14 cellular contexts compared by ENCODE assay signal in genomic region chr17:80187090-80187489, GRCh38. TPM values are rescaled to one million over a fixed set of nuclear protein-coding genes. Genes with fewer than 3 reads are reported as not detected.
A peak's percentile ranks its signal among the peaks of the same experiment; 100 is the strongest.
DNase-seq lines count a peak whose midpoint lies in the region; ATAC-seq and TF ChIP-seq lines count a peak whose summit lies in the region.
"Had no signal": no experiment of that assay in that cellular context is flagged by ENCODE, and none has a peak within 500 bp of the region (broad histone marks: within the 10 kb centered on the region; RNA-seq: fewer than 3 reads in every experiment).

No MANE protein-coding gene starts in this region.

- no peak overlapping the region for H3K27ac Mint-ChIP-seq in osteocyte (ENCODE audit: unreplicated experiment)
- H3K27ac Mint-ChIP-seq in T-cell: no peak overlapping the region
- H3K27ac Mint-ChIP-seq: HFFc6 had no signal

- intact Hi-C loops in stomach (cut with DNase I; ENCODE audit: low total_unique reads): no loop called here

- H3K27ac ChIP-seq in foreskin keratinocyte (peak overlapping the region; percentile 66), stomach (peak overlapping the region in 4 of 5 donors; percentile 49 to 72 (median 66))
- H3K27ac ChIP-seq: right lobe of liver had no signal

- H3K27me3 ChIP-seq in adipocyte (replicated peaks; ENCODE audit: control insufficient read depth, insufficient read depth, low read length) (peaks cover 27% of the 10 kb centered on the region), foreskin keratinocyte (peaks cover 3% of the 10 kb centered on the region), stomach (peaks cover 0 to 11% (median 0%) of the 10 kb centered on the region in 3 donors)
- H3K27me3 ChIP-seq: right lobe of liver had no signal

- H3K9me3 Mint-ChIP-seq in osteocyte (ENCODE audit: unreplicated experiment) (no peaks in the 10 kb centered on the region), T-cell (no peaks in the 10 kb centered on the region)
- H3K9me3 Mint-ChIP-seq: HFFc6 had no signal

- peaks cover 14% of the 10 kb centered on the region for H3K4me1 ChIP-seq in adipocyte (ENCODE audit: control insufficient read depth, insufficient read depth, low read length)
- peaks cover 5% of the 10 kb centered on the region for H3K4me1 ChIP-seq in foreskin keratinocyte
- peaks cover 11 to 16% (median 13%) of the 10 kb centered on the region in 4 donors for H3K4me1 ChIP-seq in stomach
- H3K4me1 ChIP-seq: right lobe of liver had no signal

- H3K9me3 ChIP-seq in adipocyte (ENCODE audit: control insufficient read depth, low read length) (no peaks in the 10 kb centered on the region), stomach (no peaks in the 10 kb centered on the region)
- H3K9me3 ChIP-seq: right lobe of liver had no signal

- H3K4me3 Mint-ChIP-seq in osteocyte (ENCODE audit: unreplicated experiment): no peak overlapping the region
- H3K4me3 Mint-ChIP-seq in T-cell: no peak overlapping the region
- H3K4me3 Mint-ChIP-seq: HFFc6 had no signal

- H3K27me3 Mint-ChIP-seq in osteocyte (ENCODE audit: unreplicated experiment) (peaks cover 4% of the 10 kb centered on the region), T-cell (peaks cover 0 to 3% of the 10 kb centered on the region in 2 donors)

- peak; percentile 71 for ATAC-seq in foreskin keratinocyte
- no peak for ATAC-seq in T-cell (replicated peaks in 1 of 4)

- H3K36me3 Mint-ChIP-seq in osteocyte (ENCODE audit: unreplicated experiment) (no peaks in the 10 kb centered on the region), T-cell (no peaks in the 10 kb centered on the region)

- TF ChIP-seq POLR2A in stomach (IDR thresholded peaks at IDR 0.05): no peak

- H3K36me3 ChIP-seq in adipocyte (ENCODE audit: control insufficient read depth, insufficient read depth, low read length, severe bottlenecking): no peaks in the 10 kb centered on the region
- H3K36me3 ChIP-seq in stomach: no peaks in the 10 kb centered on the region
- H3K36me3 ChIP-seq: right lobe of liver had no signal

- DNase-seq in HPDE6-E6E7 (ENCODE audit: extremely low spot score): peak; percentile 65
- DNase-seq in adipocyte (ENCODE audit: low read depth): no peak
- DNase-seq in foreskin keratinocyte: peak; percentile 57 to 61
- no peak for DNase-seq in stomach
- no peak for DNase-seq in osteocyte (ENCODE audit: extremely low spot score, unreplicated experiment)
- no peak for DNase-seq in NCI-H2107 treated with DMSO at 0.1 percent for 48 hours (lab: John Stamatoyannopoulos, UW; ENCODE audit: unreplicated experiment)
- no peak for DNase-seq in T-cell
- DNase-seq in activated T-cell treated with anti-CD3 and anti-CD28 coated beads for 4 hours: no peak
- DNase-seq: activated CD4-positive, alpha-beta T cell treated with anti-CD3 and anti-CD28 coated beads, Interleukin-2, amount 50 U/mL, for 1 hour; activated effector memory CD4-positive, alpha-beta T cell treated with anti-CD3 and anti-CD28 coated beads, Interleukin-2, amount 50 U/mL, for 16 hours; HFFc6; hippocampal formation; NCI-H510A treated with DMSO at 0.1 percent for 48 hours had no signal

- H3K4me1 Mint-ChIP-seq in osteocyte (ENCODE audit: unreplicated experiment) (peaks cover 7% of the 10 kb centered on the region), T-cell (no peaks in the 10 kb centered on the region)

- POLR2A ChIA-PET in T-cell (lab: Charles Lee): no interaction called here

- no peak for TF ChIP-seq EP300 in stomach (IDR thresholded peaks at IDR 0.05)

- WGBS in stomach, 5 donors: 47 to 57% (median 48%) methylated on average over 16 of the region's 16 CpGs

- CTCF ChIA-PET in T-cell (lab: Charles Lee): no interaction called here

- TF ChIP-seq CTCF in foreskin keratinocyte (conservative IDR thresholded peaks at IDR 0.05) (no peak), stomach (IDR thresholded peaks at IDR 0.05) (no peak), osteocyte (IDR thresholded peaks at IDR 0.05) (no peak)

- H3K9ac ChIP-seq in adipocyte (ENCODE audit: low read length): peak overlapping the region; percentile 78

- H3K4me3 ChIP-seq in adipocyte (ENCODE audit: low read length) (peak overlapping the region; percentile 79), stomach (peak overlapping the region; percentile 14 to 36 (median 30))
- H3K4me3 ChIP-seq: right lobe of liver had no signal

RNA-seq across cellular contexts. Expression of gene CARD14, which starts 17.3 kb away (rescaled TPM):
- total RNA-seq in foreskin keratinocyte (0.04 and 0.24 TPM in 2 replicates), stomach (1 to 10 TPM in 2 of 5 donors, not detected in 3; 2.7 to 3.9 TPM), osteocyte (0.10 and 0.16 TPM in 2 replicates), T-cell (under 1 TPM in 2 of 5 donors, not detected in 3; 0.06 to 0.10 TPM)
- polyA plus RNA-seq in foreskin keratinocyte (0.10 TPM in 2 replicates), stomach (10 to 100 TPM in 1 of 3 donors, under 1 TPM in 1, not detected in 1; 0.12 to 10.5 TPM)
- total RNA-seq: HFFc6 had no signal

RNA-seq across cellular contexts. Expression of gene SGSH, which starts 33.0 kb away (rescaled TPM):
- total RNA-seq in foreskin keratinocyte (10.3 and 11.8 TPM in 2 replicates), stomach (100 to 1,000 TPM in 2 of 5 donors, 10 to 100 TPM in 3; 15.8 to 307 (median 54.2) TPM), osteocyte (67.2 and 71.0 TPM in 2 replicates), T-cell (100 to 1,000 TPM; 133 to 197 (median 155) TPM)
- polyA plus RNA-seq in foreskin keratinocyte (12.4 and 13.0 TPM in 2 replicates), stomach (10 to 100 TPM; 15.7 to 30.1 (median 25.2) TPM)

RNA-seq across cellular contexts. Expression of gene SLC26A11, which starts 33.1 kb away (rescaled TPM):
- 3.3 and 3.9 TPM in 2 replicates for total RNA-seq in foreskin keratinocyte
- 2.5 and 3.4 TPM in 2 replicates for polyA plus RNA-seq in foreskin keratinocyte
- total RNA-seq in stomach: 10 to 100 TPM in 3 of 5 donors, 1 to 10 TPM in 2; 2.3 to 93.3 (median 10.1) TPM
- polyA plus RNA-seq in stomach: 1 to 10 TPM; 2.6 to 8.7 (median 3.0) TPM
- 30.1 and 34.7 TPM in 2 replicates for total RNA-seq in osteocyte
- total RNA-seq in T-cell: 100 to 1,000 TPM in 3 of 5 donors, 10 to 100 TPM in 2; 45.9 to 123 (median 112) TPM

RNA-seq across cellular contexts. Expression of gene EIF4A3, which starts 40.2 kb away (rescaled TPM):
- total RNA-seq in foreskin keratinocyte: 104 and 105 TPM in 2 replicates
- polyA plus RNA-seq in foreskin keratinocyte: 96.1 and 105 TPM in 2 replicates
- total RNA-seq in stomach: 10 to 100 TPM; 17.5 to 78.2 (median 49.7) TPM
- polyA plus RNA-seq in stomach: 10 to 100 TPM; 47.3 to 61.0 (median 48.7) TPM
- 85.7 and 86.6 TPM in 2 replicates for total RNA-seq in osteocyte
- total RNA-seq in T-cell: 100 to 1,000 TPM in 1 of 5 donors, 10 to 100 TPM in 4; 70.1 to 105 (median 71.4) TPM

Comparison
In these comparisons a context has a peak if more than half of its experiments do, and no peak if none do; other contexts are left out.
1. DNase-seq: peak in HPDE6-E6E7 (single experiment) and foreskin keratinocyte (2 of 2); none in adipocyte (single experiment), stomach (single experiment), osteocyte (single experiment), NCI-H2107 treated with DMSO at 0.1 percent for 48 hours (single experiment), T-cell (0 of 34) and activated T-cell treated with anti-CD3 and anti-CD28 coated beads for 4 hours (single experiment).